In the genomic region with DNA sequence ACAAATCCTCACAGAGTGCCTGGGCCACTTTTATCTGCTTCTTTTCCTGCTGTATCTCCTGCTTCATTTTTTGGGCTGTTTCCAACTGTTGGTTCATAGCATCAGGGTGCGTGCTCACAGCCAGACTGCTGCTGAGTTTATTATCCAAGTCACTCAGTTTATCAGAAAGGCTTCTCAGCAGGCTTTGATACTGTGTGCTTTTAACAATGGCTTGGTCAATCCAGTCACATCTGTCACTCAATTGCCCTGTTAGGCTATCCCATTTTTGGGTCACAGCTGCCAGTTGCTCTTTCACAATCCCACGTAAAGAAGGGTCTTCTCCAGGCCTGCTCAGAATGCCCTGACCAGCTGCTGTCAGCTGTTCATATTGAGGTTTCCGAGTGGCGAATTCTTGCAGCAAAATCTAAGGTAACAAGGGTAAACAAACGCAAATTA, we compare ENCODE assay signal across 11 cellular contexts.
DNase-seq lines count a peak whose midpoint lies in the region; ATAC-seq and TF ChIP-seq lines count a peak whose summit lies in the region.
"Had no signal": no experiment of that assay in that cellular context is flagged by ENCODE, and none has a peak within 500 bp of the region (broad histone marks: within the 10 kb centered on the region; RNA-seq: fewer than 3 reads in every experiment).

No MANE protein-coding gene starts in this region.

- intact Hi-C loops in CD14-positive monocyte (cut with micrococcal nuclease), result no loop called here

- no peak overlapping the region for H3K27ac Mint-ChIP-seq in CD14-positive monocyte
- H3K27ac Mint-ChIP-seq: activated T-cell treated with anti-CD3 and anti-CD28 coated beads, Interleukin-2, amount 50 U/mL, for 72 hours had no signal

- H3K9me3 Mint-ChIP-seq in CD14-positive monocyte, result no peaks in the 10 kb centered on the region
- H3K9me3 Mint-ChIP-seq: activated T-cell treated with anti-CD3 and anti-CD28 coated beads, Interleukin-2, amount 50 U/mL, for 72 hours had no signal

- TF ChIP-seq CTCF in choroid plexus epithelial cell (conservative IDR thresholded peaks at IDR 0.05; ENCODE audit: low read depth, low read length) (no peak), CD14-positive monocyte (IDR thresholded peaks at IDR 0.05) (no peak)

- ATAC-seq in GM21447 (IDR thresholded peaks at IDR 0.05; ENCODE audit: unreplicated experiment), result no peak
- ATAC-seq: activated T-cell treated with anti-CD3 and anti-CD28 coated beads, Interleukin-2, amount 50 U/mL, for 72 hours had no signal

- peaks cover 17 to 25% of the 10 kb centered on the region in 2 donors for H3K36me3 Mint-ChIP-seq in CD14-positive monocyte

- DNase-seq in AG20443 (ENCODE audit: low spot score) (peak; percentile 13), NCI-H146 treated with DMSO at 0.1 percent for 48 hours (lab: John Stamatoyannopoulos, UW; ENCODE audit: unreplicated experiment) (peak; percentile 84), choroid plexus epithelial cell (ENCODE audit: low read depth) (peak; percentile 79), myocyte (ENCODE audit: low read depth) (peak; percentile 97), COLO829 (ENCODE audit: low spot score) (no peak), CD14-positive monocyte (ENCODE audit: low spot score) (no peak)
- no peak for DNase-seq in activated T-cell treated with anti-CD3 and anti-CD28 coated beads, Interleukin-2, amount 50 U/mL, for 1 hour
- DNase-seq: activated T-cell treated with anti-CD3 and anti-CD28 coated beads, Interleukin-2, amount 50 U/mL, for 72 hours; C1 segment of cervical spinal cord; NCI-H1436 treated with DMSO at 0.1 percent for 48 hours had no signal

- H3K4me1 Mint-ChIP-seq in CD14-positive monocyte, result peaks cover 4% of the 10 kb centered on the region

- H3K4me3 Mint-ChIP-seq in CD14-positive monocyte, result no peak overlapping the region
- H3K4me3 Mint-ChIP-seq: activated T-cell treated with anti-CD3 and anti-CD28 coated beads, Interleukin-2, amount 50 U/mL, for 72 hours had no signal

- H3K27me3 Mint-ChIP-seq in CD14-positive monocyte (ENCODE audit: low read depth in 3 of 3), result no peaks in the 10 kb centered on the region

- no peak overlapping the region for H3K4me3 ChIP-seq in choroid plexus epithelial cell (ENCODE audit: low read depth, low read length)

Comparison
In these comparisons a context has a peak if more than half of its experiments do, and no peak if none do; other contexts are left out.
1. DNase-seq: peak in AG20443 (single experiment), NCI-H146 treated with DMSO at 0.1 percent for 48 hours (single experiment), choroid plexus epithelial cell (single experiment) and myocyte (single experiment); none in COLO829 (single experiment), activated T-cell treated with anti-CD3 and anti-CD28 coated beads, Interleukin-2, amount 50 U/mL, for 1 hour (single experiment) and CD14-positive monocyte (single experiment).